ENCODE assay signal across 23 cellular contexts in the genomic region with DNA sequence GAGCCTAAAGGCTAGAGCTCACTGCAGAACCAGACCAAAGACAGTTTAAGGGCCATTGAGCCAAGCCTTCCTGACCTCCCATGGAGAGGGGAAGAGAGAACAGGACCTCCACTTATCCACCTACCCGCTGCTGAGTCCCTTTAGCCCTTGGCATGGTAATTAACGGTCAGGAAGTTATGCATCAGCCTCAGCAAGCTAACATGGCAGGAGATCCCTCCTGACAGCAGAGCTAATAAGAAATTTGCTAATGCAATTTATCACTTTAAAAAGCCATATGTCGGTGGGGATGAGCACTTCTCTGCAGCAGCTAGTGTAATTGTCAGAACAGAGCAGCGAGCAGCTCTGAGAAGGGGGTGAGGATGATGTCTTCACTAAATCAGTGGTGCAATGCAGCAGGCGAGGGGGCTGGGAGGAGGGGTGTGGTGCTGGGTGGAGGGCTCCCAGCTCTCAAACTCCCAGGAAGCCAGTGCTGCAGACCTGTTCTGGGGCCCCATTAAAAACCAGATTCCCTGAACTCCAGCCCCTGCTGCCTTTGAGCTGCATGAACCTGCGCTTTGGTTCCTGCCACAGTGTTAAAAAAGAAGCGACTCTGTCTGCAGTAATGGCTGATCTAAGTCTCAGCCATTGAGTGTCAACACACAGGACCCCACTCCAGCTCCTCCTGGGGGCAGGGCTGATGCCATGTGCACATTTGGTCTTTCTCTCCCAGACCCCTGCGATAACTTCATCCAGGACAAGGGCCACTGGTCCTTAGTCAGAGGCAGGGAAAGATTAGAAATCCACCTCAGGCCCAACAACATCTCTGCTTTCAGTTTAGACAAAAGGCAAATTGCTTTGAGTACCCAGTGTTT.
DNase-seq lines count a peak whose midpoint lies in the region; ATAC-seq and TF ChIP-seq lines count a peak whose summit lies in the region.
"Had no signal": no experiment of that assay in that cellular context is flagged by ENCODE, and none has a peak within 500 bp of the region (broad histone marks: within the 10 kb centered on the region; RNA-seq: fewer than 3 reads in every experiment).

No MANE protein-coding gene starts in this region.

- H3K27me3 ChIP-seq in BE2C (no peaks in the 10 kb centered on the region), suprapubic skin (no peaks in the 10 kb centered on the region)
- H3K27me3 ChIP-seq: body of pancreas, colonic mucosa, sigmoid colon had no signal

- peak overlapping the region; percentile 27 for H3K4me3 ChIP-seq in BE2C (ENCODE audit: low read depth, low read length)
- H3K4me3 ChIP-seq in suprapubic skin, result no peak overlapping the region
- H3K4me3 ChIP-seq: body of pancreas, colonic mucosa, sigmoid colon, thoracic aorta had no signal

- DNase-seq in BE2C, result peak; percentile 83
- DNase-seq in NCI-H2227 (lab: John Stamatoyannopoulos, UW; ENCODE audit: unreplicated experiment), result peak; percentile 73
- peak; percentile 57 for DNase-seq in iPS-NIHi7 (ENCODE audit: extremely low spot score)
- no peak for DNase-seq in suprapubic skin (ENCODE audit: low spot score in 2 of 2)
- no peak for DNase-seq in T-cell
- DNase-seq in glomerular visceral epithelial cell (ENCODE audit: extremely low spot score), result no peak
- no peak for DNase-seq in stimulated activated CD4-positive, alpha-beta T cell treated with anti-CD3 and anti-CD28 coated beads, Interleukin-4, amount 100 ng/mL, for 4 hours
- DNase-seq: activated CD4-positive, alpha-beta T cell treated with anti-CD3 and anti-CD28 coated beads, Interleukin-2, amount 50 U/mL, for 1 hour; activated naive CD8-positive, alpha-beta T cell treated with anti-CD3 and anti-CD28 coated beads, Interleukin-2, amount 10 ng/mL, durations not matched to agents 7 days and 5 days; body of pancreas; C1 segment of cervical spinal cord; colonic mucosa; KG1; NCI-H187; NCI-H510A; SHP77; sigmoid colon had no signal

- H3K36me3 ChIP-seq in BE2C (no peaks in the 10 kb centered on the region), suprapubic skin (no peaks in the 10 kb centered on the region)
- H3K36me3 ChIP-seq: colonic mucosa, sigmoid colon, thoracic aorta had no signal

- H3K27me3 Mint-ChIP-seq in T-cell, result peaks cover 0 to 4% of the 10 kb centered on the region in 2 donors

- no peaks in the 10 kb centered on the region for H3K9me3 ChIP-seq in BE2C
- H3K9me3 ChIP-seq in suprapubic skin, result no peaks in the 10 kb centered on the region
- H3K9me3 ChIP-seq: body of pancreas, colonic mucosa, sigmoid colon, thoracic aorta had no signal

- ATAC-seq in SK-N-SH treated with all-trans-retinoic acid at 6 μM for 48 hours (peak; percentile 58), T-cell (replicated peaks in 1 of 4) (no peak)
- ATAC-seq: activated T-helper 17 cell treated with anti-CD3 and anti-CD28 coated beads, Interleukin-2, amount 50 U/mL, for 72 hours; body of pancreas; stimulated activated effector memory CD8-positive, alpha-beta T cell treated with anti-CD3 and anti-CD28 coated beads, Interleukin-12 subunit alpha, Interleukin-12 subunit beta, amount 100 ng/mL, for 72 hours had no signal

- no peak overlapping the region for H3K27ac Mint-ChIP-seq in T-cell
- H3K27ac Mint-ChIP-seq: activated naive CD8-positive, alpha-beta T cell treated with anti-CD3 and anti-CD28 coated beads, Interleukin-2, amount 10 ng/mL, durations not matched to agents 7 days and 5 days; activated T-helper 17 cell treated with anti-CD3 and anti-CD28 coated beads, Interleukin-2, amount 50 U/mL, for 72 hours; stimulated activated effector memory CD8-positive, alpha-beta T cell treated with anti-CD3 and anti-CD28 coated beads, Interleukin-12 subunit alpha, Interleukin-12 subunit beta, amount 100 ng/mL, for 72 hours; T-helper 1 cell treated with Interleukin-12 subunit alpha and Interleukin-12 subunit beta and Interleukin-4 antibody, amounts not matched to agents 30 μg/mL and 1 μg/mL, for 36 hours had no signal

- H3K4me3 Mint-ChIP-seq in T-cell, result no peak overlapping the region
- H3K4me3 Mint-ChIP-seq: activated naive CD8-positive, alpha-beta T cell treated with anti-CD3 and anti-CD28 coated beads, Interleukin-2, amount 10 ng/mL, durations not matched to agents 7 days and 5 days; activated T-helper 17 cell treated with anti-CD3 and anti-CD28 coated beads, Interleukin-2, amount 50 U/mL, for 72 hours; stimulated activated effector memory CD8-positive, alpha-beta T cell treated with anti-CD3 and anti-CD28 coated beads, Interleukin-12 subunit alpha, Interleukin-12 subunit beta, amount 100 ng/mL, for 72 hours; T-helper 1 cell treated with Interleukin-12 subunit alpha and Interleukin-12 subunit beta and Interleukin-4 antibody, amounts not matched to agents 30 μg/mL and 1 μg/mL, for 36 hours had no signal

- H3K36me3 Mint-ChIP-seq in T-cell, result no peaks in the 10 kb centered on the region
- H3K36me3 Mint-ChIP-seq: activated naive CD8-positive, alpha-beta T cell treated with anti-CD3 and anti-CD28 coated beads, Interleukin-2, amount 10 ng/mL, durations not matched to agents 7 days and 5 days; stimulated activated effector memory CD8-positive, alpha-beta T cell treated with anti-CD3 and anti-CD28 coated beads, Interleukin-12 subunit alpha, Interleukin-12 subunit beta, amount 100 ng/mL, for 72 hours had no signal

- H3K4me1 Mint-ChIP-seq in T-cell, result no peaks in the 10 kb centered on the region
- H3K4me1 Mint-ChIP-seq: activated T-helper 17 cell treated with anti-CD3 and anti-CD28 coated beads, Interleukin-2, amount 50 U/mL, for 72 hours; stimulated activated effector memory CD8-positive, alpha-beta T cell treated with anti-CD3 and anti-CD28 coated beads, Interleukin-12 subunit alpha, Interleukin-12 subunit beta, amount 100 ng/mL, for 72 hours had no signal

- no peak for TF ChIP-seq POLR2A in suprapubic skin (IDR thresholded peaks at IDR 0.05)

- CTCF ChIA-PET in T-cell (lab: Charles Lee), result no interaction called here

- no peak for TF ChIP-seq EP300 in suprapubic skin (IDR thresholded peaks at IDR 0.05)

- H3K4me1 ChIP-seq in BE2C (peaks cover 61% of the 10 kb centered on the region), suprapubic skin (no peaks in the 10 kb centered on the region)
- H3K4me1 ChIP-seq: body of pancreas, colonic mucosa, parathyroid adenoma had no signal

- no peak overlapping the region for H3K27ac ChIP-seq in suprapubic skin
- H3K27ac ChIP-seq: body of pancreas, colonic mucosa, parathyroid adenoma, sigmoid colon, thoracic aorta had no signal

- POLR2A ChIA-PET in T-cell (lab: Charles Lee), result no interaction called here

- WGBS in suprapubic skin, result 75% methylated on average over 8 of the region's 8 CpGs

- TF ChIP-seq CTCF in BE2C (IDR thresholded peaks at IDR 0.05; ENCODE audit: low read depth, low read length) (0 out of 2 replicates have a peak, but pooled peaks have one; percentile 13), suprapubic skin (IDR thresholded peaks at IDR 0.05) (no peak)

- no peaks in the 10 kb centered on the region for H3K9me3 Mint-ChIP-seq in T-cell
- H3K9me3 Mint-ChIP-seq: activated naive CD8-positive, alpha-beta T cell treated with anti-CD3 and anti-CD28 coated beads, Interleukin-2, amount 10 ng/mL, durations not matched to agents 7 days and 5 days; activated T-helper 17 cell treated with anti-CD3 and anti-CD28 coated beads, Interleukin-2, amount 50 U/mL, for 72 hours; stimulated activated effector memory CD8-positive, alpha-beta T cell treated with anti-CD3 and anti-CD28 coated beads, Interleukin-12 subunit alpha, Interleukin-12 subunit beta, amount 100 ng/mL, for 72 hours; T-helper 1 cell treated with Interleukin-12 subunit alpha and Interleukin-12 subunit beta and Interleukin-4 antibody, amounts not matched to agents 30 μg/mL and 1 μg/mL, for 36 hours had no signal

TF ChIP-seq in SK-N-SH treated with all-trans-retinoic acid at 6 μM for 48 hours, 23 proteins besides CTCF, POLR2A, EP300 and RAD21 (continues in another document):
- TF ChIP-seq, protein P1, sequence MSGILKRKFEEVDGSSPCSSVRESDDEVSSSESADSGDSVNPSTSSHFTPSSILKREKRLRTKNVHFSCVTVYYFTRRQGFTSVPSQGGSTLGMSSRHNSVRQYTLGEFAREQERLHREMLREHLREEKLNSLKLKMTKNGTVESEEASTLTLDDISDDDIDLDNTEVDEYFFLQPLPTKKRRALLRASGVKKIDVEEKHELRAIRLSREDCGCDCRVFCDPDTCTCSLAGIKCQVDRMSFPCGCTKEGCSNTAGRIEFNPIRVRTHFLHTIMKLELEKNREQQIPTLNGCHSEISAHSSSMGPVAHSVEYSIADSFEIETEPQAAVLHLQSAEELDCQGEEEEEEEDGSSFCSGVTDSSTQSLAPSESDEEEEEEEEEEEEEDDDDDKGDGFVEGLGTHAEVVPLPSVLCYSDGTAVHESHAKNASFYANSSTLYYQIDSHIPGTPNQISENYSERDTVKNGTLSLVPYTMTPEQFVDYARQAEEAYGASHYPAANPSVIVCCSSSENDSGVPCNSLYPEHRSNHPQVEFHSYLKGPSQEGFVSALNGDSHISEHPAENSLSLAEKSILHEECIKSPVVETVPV (CRISPR knock-in tag; IDR thresholded peaks at IDR 0.05), result 0 out of 2 replicates have a peak, but pooled peaks have one; percentile 35
- no peak for TF ChIP-seq SNAI2 (CRISPR knock-in tag; IDR thresholded peaks at IDR 0.05)
- TF ChIP-seq, protein P2, sequence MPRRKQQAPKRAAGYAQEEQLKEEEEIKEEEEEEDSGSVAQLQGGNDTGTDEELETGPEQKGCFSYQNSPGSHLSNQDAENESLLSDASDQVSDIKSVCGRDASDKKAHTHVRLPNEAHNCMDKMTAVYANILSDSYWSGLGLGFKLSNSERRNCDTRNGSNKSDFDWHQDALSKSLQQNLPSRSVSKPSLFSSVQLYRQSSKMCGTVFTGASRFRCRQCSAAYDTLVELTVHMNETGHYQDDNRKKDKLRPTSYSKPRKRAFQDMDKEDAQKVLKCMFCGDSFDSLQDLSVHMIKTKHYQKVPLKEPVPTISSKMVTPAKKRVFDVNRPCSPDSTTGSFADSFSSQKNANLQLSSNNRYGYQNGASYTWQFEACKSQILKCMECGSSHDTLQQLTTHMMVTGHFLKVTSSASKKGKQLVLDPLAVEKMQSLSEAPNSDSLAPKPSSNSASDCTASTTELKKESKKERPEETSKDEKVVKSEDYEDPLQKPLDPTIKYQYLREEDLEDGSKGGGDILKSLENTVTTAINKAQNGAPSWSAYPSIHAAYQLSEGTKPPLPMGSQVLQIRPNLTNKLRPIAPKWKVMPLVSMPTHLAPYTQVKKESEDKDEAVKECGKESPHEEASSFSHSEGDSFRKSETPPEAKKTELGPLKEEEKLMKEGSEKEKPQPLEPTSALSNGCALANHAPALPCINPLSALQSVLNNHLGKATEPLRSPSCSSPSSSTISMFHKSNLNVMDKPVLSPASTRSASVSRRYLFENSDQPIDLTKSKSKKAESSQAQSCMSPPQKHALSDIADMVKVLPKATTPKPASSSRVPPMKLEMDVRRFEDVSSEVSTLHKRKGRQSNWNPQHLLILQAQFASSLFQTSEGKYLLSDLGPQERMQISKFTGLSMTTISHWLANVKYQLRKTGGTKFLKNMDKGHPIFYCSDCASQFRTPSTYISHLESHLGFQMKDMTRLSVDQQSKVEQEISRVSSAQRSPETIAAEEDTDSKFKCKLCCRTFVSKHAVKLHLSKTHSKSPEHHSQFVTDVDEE (CRISPR knock-in tag; IDR thresholded peaks at IDR 0.05), result peak; percentile 90
- peak; percentile 81; the same call in 1 of the 2 replicates for TF ChIP-seq TCF4 (CRISPR knock-in tag; IDR thresholded peaks at IDR 0.05; ENCODE audit: borderline replicate concordance)
- peak; percentile 74; the same call in 1 of the 2 replicates for TF ChIP-seq ZFP3 (CRISPR knock-in tag; IDR thresholded peaks at IDR 0.05)

Comparison
In these comparisons a context has a peak if more than half of its experiments do, and no peak if none do; other contexts are left out.
1. DNase-seq: peak in BE2C (single experiment), NCI-H2227 (single experiment) and iPS-NIHi7 (single experiment); none in suprapubic skin (0 of 2), T-cell (0 of 34), glomerular visceral epithelial cell (single experiment) and stimulated activated CD4-positive, alpha-beta T cell treated with anti-CD3 and anti-CD28 coated beads, Interleukin-4, amount 100 ng/mL, for 4 hours (0 of 2).